24 cellular contexts compared by ENCODE assay signal in the genomic region with DNA sequence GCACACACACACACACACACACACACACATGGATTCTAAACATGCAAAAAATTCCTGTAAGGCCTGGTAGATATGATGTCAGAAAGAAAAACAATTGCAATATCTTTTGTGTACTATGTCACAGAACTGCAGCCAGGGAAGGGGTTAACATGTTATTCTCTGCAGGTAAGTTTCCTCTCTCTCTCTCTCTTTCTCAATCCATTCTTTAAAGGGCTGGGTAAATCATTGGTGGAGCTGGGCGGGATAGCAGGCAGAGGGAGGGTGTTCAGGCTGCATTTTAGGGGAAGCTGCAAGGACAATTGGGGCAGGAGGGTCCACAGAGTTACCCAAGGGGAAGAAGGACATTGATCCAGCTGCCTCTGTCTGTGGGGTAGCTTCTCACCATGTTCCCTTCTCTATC.
DNase-seq lines count a peak whose midpoint lies in the region; ATAC-seq, FAIRE-seq and TF ChIP-seq lines count a peak whose summit lies in the region.
"Had no signal": no experiment of that assay in that cellular context is flagged by ENCODE, and none has a peak within 500 bp of the region (broad histone marks: within the 10 kb centered on the region; RNA-seq: fewer than 3 reads in every experiment).

No MANE protein-coding gene starts in this region.

- H4K20me1 ChIP-seq in DOHH2 (ENCODE audit: control insufficient read depth, insufficient read depth, low read depth, low read length) (no peaks in the 10 kb centered on the region), Loucy (ENCODE audit: insufficient read depth, low read length, poor library complexity, severe bottlenecking) (no peaks in the 10 kb centered on the region), GM23248 (ENCODE audit: insufficient read depth) (no peaks in the 10 kb centered on the region)

- H3K36me3 Mint-ChIP-seq in endodermal cell (ENCODE audit: low read depth) (peaks cover 2% of the 10 kb centered on the region), nephron progenitor cell (ENCODE audit: low read depth) (peaks cover 3% of the 10 kb centered on the region)

- peak overlapping the region; percentile 26 for H3K9ac ChIP-seq in Loucy (ENCODE audit: low read depth, low read length, poor library complexity, severe bottlenecking)
- no peak overlapping the region for H3K9ac ChIP-seq in endodermal cell (ENCODE audit: extremely low read depth, low read length, poor library complexity, severe bottlenecking)
- H3K9ac ChIP-seq in GM23248, result no peak overlapping the region

- H3K27me3 Mint-ChIP-seq in endodermal cell (ENCODE audit: insufficient read depth), result no peaks in the 10 kb centered on the region
- H3K27me3 Mint-ChIP-seq in nephron progenitor cell (ENCODE audit: low read depth, poor library complexity), result peaks cover 7% of the 10 kb centered on the region
- H3K27me3 Mint-ChIP-seq: B cell had no signal

- in situ Hi-C loops in GM23248 (cut with MboI), result loop anchor here (10.0 kb wide), 1 partner anchor 153 kb away; a partner anchor contains a TSS

- no peaks in the 10 kb centered on the region for H3K9me2 ChIP-seq in DOHH2 (replicated peaks; ENCODE audit: control insufficient read depth, low read length)
- no peaks in the 10 kb centered on the region for H3K9me2 ChIP-seq in Loucy (replicated peaks; ENCODE audit: low read depth, low read length)
- no peaks in the 10 kb centered on the region for H3K9me2 ChIP-seq in GM23248 (ENCODE audit: insufficient read depth)

- H2AFZ ChIP-seq in Loucy (ENCODE audit: low read length), result 0 out of 2 replicates have a peak overlapping the region, but pooled peaks have one; percentile 45
- H2AFZ ChIP-seq in GM23248, result no peak overlapping the region

- H3K36me3 ChIP-seq in DOHH2 (ENCODE audit: control insufficient read depth, low read length) (no peaks in the 10 kb centered on the region), Loucy (ENCODE audit: insufficient read depth, low read length) (no peaks in the 10 kb centered on the region), endodermal cell (ENCODE audit: control insufficient read depth, insufficient read depth, low read length) (no peaks in the 10 kb centered on the region), GM23248 (ENCODE audit: low read depth) (no peaks in the 10 kb centered on the region)

- H3K79me2 ChIP-seq in DOHH2 (ENCODE audit: control insufficient read depth, low read length) (no peaks in the 10 kb centered on the region), Loucy (ENCODE audit: insufficient read depth, low read length) (no peaks in the 10 kb centered on the region), GM23248 (ENCODE audit: insufficient read depth) (no peaks in the 10 kb centered on the region)

- 62% methylated on average over 1 of the region's 1 CpG; no CpG with 5 or more reads in 1 of the 2 experiments for WGBS in endodermal cell (ENCODE audit: insufficient coverage in 1 of 2, insufficient read length in 1 of 2), 2 experiments
- WGBS in GM23248 (ENCODE audit: low coverage in 1 of 2, low lambda C conversion rate in 2 of 2, missing lambda C conversion rate in 2 of 2), 2 experiments, result 91 to 100% methylated on average over 1 of the region's 1 CpG

- peaks cover 4% of the 10 kb centered on the region for H3K9me3 Mint-ChIP-seq in endodermal cell
- peaks cover 3% of the 10 kb centered on the region for H3K9me3 Mint-ChIP-seq in nephron progenitor cell

- FAIRE-seq in frontal cortex (lab: Jason Lieb, UNC), result no peak
- FAIRE-seq: GM12892 had no signal

- H3K4me3 Mint-ChIP-seq in endodermal cell, result peak overlapping the region; percentile 14
- no peak overlapping the region for H3K4me3 Mint-ChIP-seq in nephron progenitor cell
- H3K4me3 Mint-ChIP-seq: B cell; CD8-positive, alpha-beta memory T cell had no signal

- H3F3A ChIP-seq in DOHH2 (ENCODE audit: control insufficient read depth, insufficient read depth) (peaks cover 6% of the 10 kb centered on the region), Loucy (ENCODE audit: low read depth) (no peaks in the 10 kb centered on the region), GM23248 (ENCODE audit: insufficient read depth) (peaks cover 8% of the 10 kb centered on the region)

- H3K9me3 ChIP-seq in DOHH2 (ENCODE audit: control insufficient read depth, insufficient read depth, low read length) (no peaks in the 10 kb centered on the region), Loucy (ENCODE audit: insufficient read depth, low read depth, low read length) (no peaks in the 10 kb centered on the region), endodermal cell (ENCODE audit: control insufficient read depth, low read length) (no peaks in the 10 kb centered on the region), GM23248 (ENCODE audit: low read depth) (no peaks in the 10 kb centered on the region)

- H3K4me2 ChIP-seq in DOHH2 (ENCODE audit: low read length) (peak overlapping the region; percentile 69), Loucy (ENCODE audit: low read depth, low read length, poor library complexity, severe bottlenecking) (no peak overlapping the region), GM23248 (ENCODE audit: unreplicated experiment) (no peak overlapping the region)

- peak overlapping the region; percentile 84 for H3K27ac ChIP-seq in DOHH2 (ENCODE audit: low read depth, low read length)
- H3K27ac ChIP-seq in endodermal cell (ENCODE audit: low read depth, low read length), result no peak overlapping the region
- H3K27ac ChIP-seq in GM23248, result no peak overlapping the region
- H3K27ac ChIP-seq: C4-2B had no signal

- ATAC-seq in GM18511 (IDR thresholded peaks at IDR 0.05; ENCODE audit: unreplicated experiment), result no peak
- ATAC-seq: Panc1 had no signal

- H3K27me3 ChIP-seq in DOHH2 (ENCODE audit: control insufficient read depth, low read length) (no peaks in the 10 kb centered on the region), Loucy (ENCODE audit: insufficient read depth, low read length, poor library complexity, severe bottlenecking) (no peaks in the 10 kb centered on the region), endodermal cell (ENCODE audit: control insufficient read depth, insufficient read depth, low read length, poor library complexity, severe bottlenecking) (no peaks in the 10 kb centered on the region), GM23248 (replicated peaks; ENCODE audit: insufficient read depth) (no peaks in the 10 kb centered on the region)

- TF ChIP-seq CTCF in DOHH2 (IDR thresholded peaks at IDR 0.05; ENCODE audit: low read depth, low read length, poor library complexity, severe bottlenecking), result no peak
- no peak for TF ChIP-seq CTCF in Loucy (conservative IDR thresholded peaks at IDR 0.05; ENCODE audit: low read length)
- no peak for TF ChIP-seq CTCF in endodermal cell (conservative IDR thresholded peaks at IDR 0.05)
- no peak for TF ChIP-seq CTCF in nephron progenitor cell (IDR thresholded peaks at IDR 0.05)

- H3K27ac Mint-ChIP-seq in endodermal cell (peak overlapping the region; percentile 78), nephron progenitor cell (peak overlapping the region; percentile 55)
- H3K27ac Mint-ChIP-seq: B cell had no signal

- no peak for DNase-seq in endodermal cell
- DNase-seq in nephron progenitor cell, result no peak
- DNase-seq in NCI-H2081 treated with DMSO at 0.1 percent for 48 hours (lab: John Stamatoyannopoulos, UW), result no peak
- no peak for DNase-seq in frontal cortex (ENCODE audit: low spot score in 2 of 2)
- no peak for DNase-seq in GM23248
- DNase-seq: Calu3; CD8-positive, alpha-beta memory T cell; DMS79 treated with DMSO at 0.1 percent for 48 hours; GOT3; Karpas-422; MV-4-11; NCI-H1105; NCI-H146; NCI-H1930; NCI-H446; NCI-H526; SHP77 treated with DMSO at 0.1 percent for 48 hours had no signal

- H3K4me1 Mint-ChIP-seq in endodermal cell, result peaks cover 43% of the 10 kb centered on the region
- H3K4me1 Mint-ChIP-seq in nephron progenitor cell, result peaks cover 46% of the 10 kb centered on the region
- H3K4me1 Mint-ChIP-seq: B cell; CD8-positive, alpha-beta memory T cell had no signal

- H3K4me1 ChIP-seq in DOHH2 (ENCODE audit: control insufficient read depth, low read length), result peaks cover 36% of the 10 kb centered on the region
- peaks cover 17% of the 10 kb centered on the region for H3K4me1 ChIP-seq in Loucy (ENCODE audit: insufficient read depth, low read length, poor library complexity, severe bottlenecking)
- peaks cover 19% of the 10 kb centered on the region for H3K4me1 ChIP-seq in endodermal cell (ENCODE audit: control insufficient read depth, insufficient read depth, low read length)
- peaks cover 19% of the 10 kb centered on the region for H3K4me1 ChIP-seq in GM23248 (ENCODE audit: insufficient read depth)

- 0 out of 2 replicates have a peak overlapping the region, but pooled peaks have one; percentile 1 for H3K4me3 ChIP-seq in DOHH2 (ENCODE audit: low read length)
- no peak overlapping the region for H3K4me3 ChIP-seq in Loucy (ENCODE audit: low read length, poor library complexity, severe bottlenecking)
- no peak overlapping the region for H3K4me3 ChIP-seq in endodermal cell (ENCODE audit: low read length)
- no peak overlapping the region for H3K4me3 ChIP-seq in GM23248
